In the genomic region with DNA sequence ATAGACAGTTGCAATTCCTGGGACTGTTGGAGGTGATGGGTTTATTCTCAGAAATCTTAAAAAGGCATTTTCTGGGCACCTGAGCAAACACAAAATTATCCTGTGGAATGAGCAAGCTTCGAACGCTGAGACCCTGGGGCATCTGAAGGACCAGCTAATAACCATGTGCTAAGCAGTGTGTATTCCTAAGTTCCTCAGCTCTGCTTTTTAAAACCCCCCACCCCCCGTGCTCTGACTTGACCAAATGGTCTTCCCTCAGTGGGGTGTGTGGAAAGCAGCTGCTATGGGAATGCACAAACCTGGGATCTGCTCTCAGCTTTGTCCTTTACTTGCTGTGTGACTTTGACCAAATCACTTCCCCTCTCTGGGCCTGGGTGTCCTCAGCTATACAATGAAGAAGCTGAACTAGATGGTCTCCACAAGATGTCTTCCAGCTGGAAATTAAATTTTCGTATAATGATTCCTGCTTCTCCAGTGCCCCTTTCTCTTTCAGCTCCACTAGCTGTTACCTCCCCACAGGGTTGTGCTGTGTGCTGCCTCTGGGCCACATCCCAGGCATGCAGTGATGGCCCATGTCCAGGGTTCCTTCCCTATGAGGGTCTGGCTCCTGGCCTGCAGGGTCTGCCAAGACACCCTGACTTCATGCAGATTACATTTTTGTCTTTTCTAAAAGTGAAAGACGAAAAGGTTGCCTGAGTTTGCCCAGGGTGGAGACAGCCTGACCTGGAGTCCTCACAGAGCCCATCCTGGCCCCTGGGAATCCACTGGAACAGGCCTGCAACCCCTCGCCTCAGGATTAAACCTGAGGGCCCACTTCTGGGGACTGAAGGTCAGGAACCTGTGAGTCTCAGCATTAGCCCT, we compare ENCODE assay signal across 16 cellular contexts. TPM values are rescaled to one million over a fixed set of nuclear protein-coding genes. Genes with fewer than 3 reads are reported as not detected.
A peak's percentile ranks its signal among the peaks of the same experiment; 100 is the strongest.
DNase-seq lines count a peak whose midpoint lies in the region; ATAC-seq and TF ChIP-seq lines count a peak whose summit lies in the region.
"Had no signal": no experiment of that assay in that cellular context is flagged by ENCODE, and none has a peak within 500 bp of the region (broad histone marks: within the 10 kb centered on the region; RNA-seq: fewer than 3 reads in every experiment).

No MANE protein-coding gene starts in this region.

- POLR2A ChIA-PET in Panc1 (lab: Charles Lee), result interaction anchor here (0.5 kb wide), 1 partner anchor 313 kb away, joined by 5 read pairs; no protein-coding TSS in a partner anchor

- CTCF ChIA-PET in activated CD8-positive, alpha-beta memory T cell treated with anti-CD3 and anti-CD28 coated beads, Interleukin-2, amount 10 ng/mL, durations not matched to agents 7 days and 5 days (lab: Charles Lee), result interaction anchor here (0.7 to 4.2 kb wide), 39 partner anchors 8 to 471 kb away, joined by 3 to 42 read pairs (median 8); a partner anchor contains a TSS
- CTCF ChIA-PET in Panc1 (lab: Charles Lee), result interaction anchor here (0.5 to 1.1 kb wide), 4 partner anchors 20 to 313 kb away, joined by 3 to 13 read pairs (median 3); a partner anchor contains a TSS

- no peaks in the 10 kb centered on the region for H3K9me3 Mint-ChIP-seq in activated CD8-positive, alpha-beta memory T cell treated with anti-CD3 and anti-CD28 coated beads, Interleukin-2, amount 10 ng/mL, durations not matched to agents 7 days and 5 days (ENCODE audit: low read depth)
- H3K9me3 Mint-ChIP-seq: activated T-cell treated with anti-CD3 and anti-CD28 coated beads, Interleukin-2, amount 50 U/mL, for 24 hours; CD8-positive, alpha-beta T cell; H9 had no signal

- no peak overlapping the region for H3K4me3 ChIP-seq in Panc1 (ENCODE audit: low read depth in 2 of 2, low read length in 2 of 2)
- H3K4me3 ChIP-seq in testis, result no peak overlapping the region
- H3K4me3 ChIP-seq: SJCRH30, upper lobe of left lung had no signal

- WGBS in testis, 2 donors, result 65 to 80% methylated on average over 5 to 6 of the region's 6 CpGs

- no peak overlapping the region for H3K4me3 Mint-ChIP-seq in activated CD8-positive, alpha-beta memory T cell treated with anti-CD3 and anti-CD28 coated beads, Interleukin-2, amount 10 ng/mL, durations not matched to agents 7 days and 5 days
- H3K4me3 Mint-ChIP-seq: activated naive CD8-positive, alpha-beta T cell; activated T-cell treated with anti-CD3 and anti-CD28 coated beads, Interleukin-2, amount 50 U/mL, for 24 hours; CD8-positive, alpha-beta T cell; H9 had no signal

- no peak for TF ChIP-seq POLR2A in testis (IDR thresholded peaks at IDR 0.05)

- no peak for DNase-seq in activated CD8-positive, alpha-beta memory T cell treated with anti-CD3 and anti-CD28 coated beads, Interleukin-2, amount 10 ng/mL, durations not matched to agents 7 days and 5 days
- no peak for DNase-seq in activated CD8-positive, alpha-beta memory T cell treated with anti-CD3 and anti-CD28 coated beads, Interleukin-2, amount 50 U/mL, for 48 hours
- DNase-seq in Panc1 (ENCODE audit: low read depth, low spot score) (no peak), left ventricle myocardium superior (peak; percentile 42), testis (peak; percentile 36), DMS79 treated with DMSO at 0.1 percent for 48 hours (lab: John Stamatoyannopoulos, UW) (no peak), EL (no peak), putamen (ENCODE audit: low spot score) (no peak)
- DNase-seq: NCI-H510A had no signal

- H3K27ac ChIP-seq in Panc1 (ENCODE audit: low read length), result no peak overlapping the region
- H3K27ac ChIP-seq in testis, result no peak overlapping the region
- H3K27ac ChIP-seq: SJCRH30, upper lobe of left lung had no signal

- H3K4me1 ChIP-seq in Panc1 (ENCODE audit: control insufficient read depth, insufficient read depth, low read length) (no peaks in the 10 kb centered on the region), testis (no peaks in the 10 kb centered on the region)
- H3K4me1 ChIP-seq: upper lobe of left lung had no signal

- intact Hi-C loops in Panc1 (cut with micrococcal nuclease; ENCODE audit: unreplicated experiment), result loop anchor here (5.0 to 10.0 kb wide), 3 partner anchors 76 to 268 kb away; no protein-coding TSS in a partner anchor
- intact Hi-C loops in left ventricle myocardium superior (cut with micrococcal nuclease), result loop anchor here (5.0 to 10.0 kb wide), 2 partner anchors 266 to 468 kb away; no protein-coding TSS in a partner anchor
- intact Hi-C loops in testis (cut with DNase I; ENCODE audit: low total_unique reads), result no loop called here

- H3K9me3 ChIP-seq in Panc1 (ENCODE audit: control insufficient read depth, insufficient read depth, low read depth, low read length), result no peaks in the 10 kb centered on the region
- no peaks in the 10 kb centered on the region for H3K9me3 ChIP-seq in testis
- H3K9me3 ChIP-seq: SJCRH30, upper lobe of left lung had no signal

- H3K4me1 Mint-ChIP-seq in activated CD8-positive, alpha-beta memory T cell treated with anti-CD3 and anti-CD28 coated beads, Interleukin-2, amount 10 ng/mL, durations not matched to agents 7 days and 5 days, result no peaks in the 10 kb centered on the region
- H3K4me1 Mint-ChIP-seq: H9 had no signal

- TF ChIP-seq CTCF in Panc1 (IDR thresholded peaks at IDR 0.05) (no peak), testis (IDR thresholded peaks at IDR 0.05) (no peak)

- in situ Hi-C loops in Panc1 (cut with HindIII; ENCODE audit: low pct_unique_long_range_greater_than_20kb, low sequenced_read_pairs), result no loop called here

- H3K27me3 ChIP-seq in Panc1 (ENCODE audit: control insufficient read depth, insufficient read depth, low read length) (no peaks in the 10 kb centered on the region; the same call in 1 of the 2 replicates), testis (no peaks in the 10 kb centered on the region)
- H3K27me3 ChIP-seq: SJCRH30, upper lobe of left lung had no signal

- no peaks in the 10 kb centered on the region for H3K36me3 Mint-ChIP-seq in activated CD8-positive, alpha-beta memory T cell treated with anti-CD3 and anti-CD28 coated beads, Interleukin-2, amount 10 ng/mL, durations not matched to agents 7 days and 5 days
- H3K36me3 Mint-ChIP-seq: activated naive CD8-positive, alpha-beta T cell; CD8-positive, alpha-beta T cell had no signal

- peak; percentile 18 for ATAC-seq in activated CD8-positive, alpha-beta memory T cell treated with anti-CD3 and anti-CD28 coated beads, Interleukin-2, amount 10 ng/mL, durations not matched to agents 7 days and 5 days
- ATAC-seq in Panc1 (peak; percentile 43), left ventricle myocardium superior (peak; percentile 79)

- H3K36me3 ChIP-seq in Panc1 (ENCODE audit: control insufficient read depth, insufficient read depth, low read length) (no peaks in the 10 kb centered on the region), testis (ENCODE audit: low read depth, missing control alignments) (no peaks in the 10 kb centered on the region)
- H3K36me3 ChIP-seq: SJCRH30, upper lobe of left lung had no signal

- peaks cover 7% of the 10 kb centered on the region for H3K27me3 Mint-ChIP-seq in activated CD8-positive, alpha-beta memory T cell treated with anti-CD3 and anti-CD28 coated beads, Interleukin-2, amount 10 ng/mL, durations not matched to agents 7 days and 5 days
- H3K27me3 Mint-ChIP-seq: activated naive CD8-positive, alpha-beta T cell; activated T-cell treated with anti-CD3 and anti-CD28 coated beads, Interleukin-2, amount 50 U/mL, for 24 hours had no signal

- H3K27ac Mint-ChIP-seq in activated CD8-positive, alpha-beta memory T cell treated with anti-CD3 and anti-CD28 coated beads, Interleukin-2, amount 10 ng/mL, durations not matched to agents 7 days and 5 days, result no peak overlapping the region
- H3K27ac Mint-ChIP-seq: activated naive CD8-positive, alpha-beta T cell; activated T-cell treated with anti-CD3 and anti-CD28 coated beads, Interleukin-2, amount 50 U/mL, for 24 hours; CD8-positive, alpha-beta T cell had no signal

- no TSS peak for BruUV-seq in Panc1 (replicated peaks; lab: Mats Ljungman, UMichigan)

RNA-seq across cellular contexts. Expression of a gene that starts 14.9 kb away (rescaled TPM):
- 100 to 1,000 TPM; 190 to 197 TPM for total RNA-seq in activated CD8-positive, alpha-beta memory T cell treated with anti-CD3 and anti-CD28 coated beads, Interleukin-2, amount 10 ng/mL, durations not matched to agents 7 days and 5 days
- 0.44 TPM for total RNA-seq in Panc1 (2021; ENCODE audit: unreplicated experiment)
- polyA plus RNA-seq in Panc1 (2012; ENCODE audit: insufficient read length), result not detected
- 0.57 TPM for total RNA-seq in left ventricle myocardium superior
- 1 to 10 TPM in 1 of 2 donors, under 1 TPM in 1; 0.47 to 1.1 TPM for total RNA-seq in testis
- 2.5 TPM for polyA plus RNA-seq in testis (ENCODE audit: insufficient read depth, low read depth, low replicate concordance)
- total RNA-seq: bronchial epithelial cell had no signal

RNA-seq across cellular contexts. Expression of a gene that starts 20.4 kb away (rescaled TPM):
- total RNA-seq in activated CD8-positive, alpha-beta memory T cell treated with anti-CD3 and anti-CD28 coated beads, Interleukin-2, amount 10 ng/mL, durations not matched to agents 7 days and 5 days, result 10 to 100 TPM; 12.7 to 15.8 TPM
- 25.9 TPM for total RNA-seq in Panc1 (2021; ENCODE audit: unreplicated experiment)
- polyA plus RNA-seq in Panc1 (2012; ENCODE audit: insufficient read length), result 12.3 TPM
- 75.1 TPM for total RNA-seq in left ventricle myocardium superior
- 100 to 1,000 TPM; 181 to 215 TPM for total RNA-seq in testis
- polyA plus RNA-seq in testis (ENCODE audit: insufficient read depth, low read depth, low replicate concordance), result 82.4 TPM

Comparison
In these comparisons a context has a peak if more than half of its experiments do, and no peak if none do; other contexts are left out.
1. ATAC-seq: peak in every context shown above with its lines; median percentile 79 in left ventricle myocardium superior; 43 in Panc1; 18 in activated CD8-positive, alpha-beta memory T cell treated with anti-CD3 and anti-CD28 coated beads, Interleukin-2, amount 10 ng/mL, durations not matched to agents 7 days and 5 days.
2. DNase-seq: peak in left ventricle myocardium superior (single experiment) and testis (single experiment); none in activated CD8-positive, alpha-beta memory T cell treated with anti-CD3 and anti-CD28 coated beads, Interleukin-2, amount 10 ng/mL, durations not matched to agents 7 days and 5 days (single experiment), activated CD8-positive, alpha-beta memory T cell treated with anti-CD3 and anti-CD28 coated beads, Interleukin-2, amount 50 U/mL, for 48 hours (single experiment), Panc1 (single experiment), DMS79 treated with DMSO at 0.1 percent for 48 hours (single experiment), EL (single experiment) and putamen (single experiment).
3. RNA of a gene that starts 14.9 kb away (total RNA-seq): 190 to 197 TPM in activated CD8-positive, alpha-beta memory T cell treated with anti-CD3 and anti-CD28 coated beads, Interleukin-2, amount 10 ng/mL, durations not matched to agents 7 days and 5 days; 0.47 to 1.1 TPM in testis, 0.57 TPM in left ventricle myocardium superior (single experiment) and 0.44 TPM in Panc1 (single experiment); every median in the first group is over 10 times any median in the second.